In genomic region chr11:121444508-121444907, GRCh38 we compare ENCODE assay signal across 15 cellular contexts. TPM values are rescaled to one million over a fixed set of nuclear protein-coding genes. Genes with fewer than 3 reads are reported as not detected.
DNase-seq lines count a peak whose midpoint lies in the region; ATAC-seq, FAIRE-seq and TF ChIP-seq lines count a peak whose summit lies in the region.
"Had no signal": no experiment of that assay in that cellular context is flagged by ENCODE, and none has a peak within 500 bp of the region (broad histone marks: within the 10 kb centered on the region; RNA-seq: fewer than 3 reads in every experiment).

No MANE protein-coding gene starts in this region.

- peak overlapping the region; percentile 84 for H3K4me2 ChIP-seq in DOHH2 (ENCODE audit: low read length)

- no peaks in the 10 kb centered on the region; the same call in 1 of the 2 replicates for H3K79me2 ChIP-seq in DOHH2 (ENCODE audit: control insufficient read depth, low read length)

- H3K4me1 Mint-ChIP-seq in activated naive CD4-positive, alpha-beta T cell treated with anti-CD3 and anti-CD28 coated beads, Interleukin-2, amount 10 ng/mL, durations not matched to agents 7 days and 5 days, result peaks cover 63% of the 10 kb centered on the region
- peaks cover 47% of the 10 kb centered on the region for H3K4me1 Mint-ChIP-seq in T-helper 17 cell
- H3K4me1 Mint-ChIP-seq in activated CD4-positive, alpha-beta memory T cell treated with anti-CD3 and anti-CD28 coated beads, Interleukin-2, amount 10 ng/mL, durations not matched to agents 7 days and 5 days, result peaks cover 45% of the 10 kb centered on the region

- peak; percentile 5 for TF ChIP-seq CTCF in DOHH2 (IDR thresholded peaks at IDR 0.05; ENCODE audit: low read depth, low read length, poor library complexity, severe bottlenecking)
- TF ChIP-seq CTCF in neutrophil (IDR thresholded peaks at IDR 0.05), result no peak

- no peak for FAIRE-seq in HTR-8/SVneo (lab: Jason Lieb, UNC)

- ATAC-seq in T-helper 17 cell, result no peak

- peaks cover 66% of the 10 kb centered on the region for H3K36me3 Mint-ChIP-seq in activated naive CD4-positive, alpha-beta T cell treated with anti-CD3 and anti-CD28 coated beads, Interleukin-2, amount 10 ng/mL, durations not matched to agents 7 days and 5 days
- H3K36me3 Mint-ChIP-seq in T-helper 17 cell (ENCODE audit: low read depth), result peaks cover 14% of the 10 kb centered on the region
- H3K36me3 Mint-ChIP-seq in activated CD4-positive, alpha-beta memory T cell treated with anti-CD3 and anti-CD28 coated beads, Interleukin-2, amount 10 ng/mL, durations not matched to agents 7 days and 5 days (ENCODE audit: low read depth), result peaks cover 25% of the 10 kb centered on the region

- peak overlapping the region; percentile 87 for H3K27ac Mint-ChIP-seq in activated naive CD4-positive, alpha-beta T cell treated with anti-CD3 and anti-CD28 coated beads, Interleukin-2, amount 10 ng/mL, durations not matched to agents 7 days and 5 days
- peak overlapping the region; percentile 96 for H3K27ac Mint-ChIP-seq in T-helper 17 cell
- no peak overlapping the region for H3K27ac Mint-ChIP-seq in activated CD4-positive, alpha-beta memory T cell treated with anti-CD3 and anti-CD28 coated beads, Interleukin-2, amount 10 ng/mL, durations not matched to agents 7 days and 5 days

- H3K4me1 ChIP-seq in DOHH2 (ENCODE audit: control insufficient read depth, low read length), result peaks cover 67% of the 10 kb centered on the region
- peaks cover 58 to 68% of the 10 kb centered on the region in 2 experiments for H3K4me1 ChIP-seq in neutrophil (ENCODE audit: control insufficient read depth in 1 of 2, insufficient read depth in 1 of 2, low read depth in 1 of 2, low read length in 1 of 2)

- H3K9me3 ChIP-seq in DOHH2 (ENCODE audit: control insufficient read depth, insufficient read depth, low read length) (no peaks in the 10 kb centered on the region), T-helper 17 cell (ENCODE audit: control insufficient read depth, low read length, poor library complexity, severe bottlenecking) (no peaks in the 10 kb centered on the region), neutrophil (no peaks in the 10 kb centered on the region)

- H3K27ac ChIP-seq in DOHH2 (ENCODE audit: low read depth, low read length) (peak overlapping the region; percentile 97), neutrophil (peak overlapping the region; percentile 98)

- DNase-seq in activated naive CD4-positive, alpha-beta T cell treated with anti-CD3 and anti-CD28 coated beads, Interleukin-2, amount 10 ng/mL, durations not matched to agents 7 days and 5 days, result no peak
- DNase-seq in activated naive CD4-positive, alpha-beta T cell (lab: John Stamatoyannopoulos, UW), result no peak
- DNase-seq in T-helper 17 cell (no peak), HTR-8/SVneo (ENCODE audit: insufficient read length, low spot score) (no peak)
- no peak for DNase-seq in stimulated activated CD4-positive, alpha-beta T cell treated with anti-CD3 and anti-CD28 coated beads, Interleukin-4, amount 100 ng/mL, for 4 hours
- no peak for DNase-seq in activated CD4-positive, alpha-beta memory T cell treated with anti-CD3 and anti-CD28 coated beads, Interleukin-2, amount 10 ng/mL, durations not matched to agents 7 days and 5 days
- DNase-seq: ACHN, DMS153, MV-4-11, NCI-H1436 treated with DMSO at 0.1 percent for 48 hours, NCI-H2081 treated with DMSO at 0.1 percent for 48 hours, NCI-H524, SIG-M5 had no signal

- peak overlapping the region; percentile 95 for H3K4me3 ChIP-seq in DOHH2 (ENCODE audit: low read length)
- no peak overlapping the region for H3K4me3 ChIP-seq in neutrophil (ENCODE audit: low read depth in 1 of 2, low read length in 1 of 2)

- no peaks in the 10 kb centered on the region for H3K9me2 ChIP-seq in DOHH2 (replicated peaks; ENCODE audit: control insufficient read depth, low read length)

- H3K27me3 ChIP-seq in DOHH2 (ENCODE audit: control insufficient read depth, low read length) (no peaks in the 10 kb centered on the region), neutrophil (no peaks in the 10 kb centered on the region)

- peaks cover 52% of the 10 kb centered on the region for H3F3A ChIP-seq in DOHH2 (ENCODE audit: control insufficient read depth, insufficient read depth)

- H3K36me3 ChIP-seq in DOHH2 (ENCODE audit: control insufficient read depth, low read length), result peaks cover 41% of the 10 kb centered on the region
- H3K36me3 ChIP-seq in neutrophil, result no peaks in the 10 kb centered on the region

- peak overlapping the region; percentile 56 for H3K4me3 Mint-ChIP-seq in activated naive CD4-positive, alpha-beta T cell treated with anti-CD3 and anti-CD28 coated beads, Interleukin-2, amount 10 ng/mL, durations not matched to agents 7 days and 5 days
- no peak overlapping the region for H3K4me3 Mint-ChIP-seq in T-helper 17 cell
- no peak overlapping the region for H3K4me3 Mint-ChIP-seq in activated CD4-positive, alpha-beta memory T cell treated with anti-CD3 and anti-CD28 coated beads, Interleukin-2, amount 10 ng/mL, durations not matched to agents 7 days and 5 days

- no peaks in the 10 kb centered on the region for H3K9me3 Mint-ChIP-seq in activated naive CD4-positive, alpha-beta T cell treated with anti-CD3 and anti-CD28 coated beads, Interleukin-2, amount 10 ng/mL, durations not matched to agents 7 days and 5 days
- H3K9me3 Mint-ChIP-seq in activated CD4-positive, alpha-beta memory T cell treated with anti-CD3 and anti-CD28 coated beads, Interleukin-2, amount 10 ng/mL, durations not matched to agents 7 days and 5 days, result no peaks in the 10 kb centered on the region

- H3K27me3 Mint-ChIP-seq in activated naive CD4-positive, alpha-beta T cell treated with anti-CD3 and anti-CD28 coated beads, Interleukin-2, amount 10 ng/mL, durations not matched to agents 7 days and 5 days, result no peaks in the 10 kb centered on the region
- H3K27me3 Mint-ChIP-seq in T-helper 17 cell, result no peaks in the 10 kb centered on the region
- H3K27me3 Mint-ChIP-seq in activated CD4-positive, alpha-beta memory T cell treated with anti-CD3 and anti-CD28 coated beads, Interleukin-2, amount 10 ng/mL, durations not matched to agents 7 days and 5 days, result no peaks in the 10 kb centered on the region

- H4K20me1 ChIP-seq in DOHH2 (ENCODE audit: control insufficient read depth, insufficient read depth, low read depth, low read length), result no peaks in the 10 kb centered on the region

- CTCF ChIA-PET in activated naive CD4-positive, alpha-beta T cell treated with anti-CD3 and anti-CD28 coated beads, Interleukin-2, amount 10 ng/mL, durations not matched to agents 7 days and 5 days (lab: Charles Lee), result interaction anchor here (1.5 kb wide), 1 partner anchor 147 kb away, joined by 9 read pairs; no protein-coding TSS in a partner anchor
- CTCF ChIA-PET in activated CD4-positive, alpha-beta memory T cell treated with anti-CD3 and anti-CD28 coated beads, Interleukin-2, amount 10 ng/mL, durations not matched to agents 7 days and 5 days (lab: Charles Lee), result no interaction called here

- POLR2A ChIA-PET in activated CD4-positive, alpha-beta memory T cell treated with anti-CD3 and anti-CD28 coated beads, Interleukin-2, amount 10 ng/mL, durations not matched to agents 7 days and 5 days (lab: Charles Lee), result no interaction called here

RNA-seq across cellular contexts. Expression of gene SORL1, which starts 7.6 kb away (rescaled TPM):
- 100 to 1,000 TPM; 273 to 331 TPM for total RNA-seq in T-helper 17 cell
- total RNA-seq in activated CD4-positive, alpha-beta memory T cell treated with anti-CD3 and anti-CD28 coated beads, Interleukin-2, amount 10 ng/mL, durations not matched to agents 7 days and 5 days, result 100 to 1,000 TPM; 115 to 116 TPM
